Comparison of ENCODE assay signal across 1 cellular context in genomic region chr10:132311338-132311939, GRCh38.
TF ChIP-seq lines count a peak whose summit lies in the region.

No MANE protein-coding gene starts in this region.

TF ChIP-seq in HepG2, 621 proteins besides CTCF, POLR2A, EP300 and RAD21 (continued from another document and continues in another):
- TF ChIP-seq MBD4 (IDR thresholded peaks at IDR 0.05; ENCODE audit: borderline replicate concordance, low read length) (no peak), KAT8 (CRISPR knock-in tag; IDR thresholded peaks at IDR 0.05) (peak; percentile 60), KDM5A (IDR thresholded peaks at IDR 0.05; ENCODE audit: borderline replicate concordance, low read length) (no peak), LCORL (IDR thresholded peaks at IDR 0.05) (no peak), LCORL (CRISPR knock-in tag; IDR thresholded peaks at IDR 0.05) (no peak), ZFP91 (CRISPR knock-in tag; IDR thresholded peaks at IDR 0.05; ENCODE audit: borderline replicate concordance) (peak; percentile 43; the same call in 1 of the 2 replicates), PRPF4 (IDR thresholded peaks at IDR 0.05; ENCODE audit: low read depth, low read length, poor library complexity, severe bottlenecking) (no peak), ZSCAN25 (CRISPR knock-in tag; IDR thresholded peaks at IDR 0.05) (no peak), HNF4G (IDR thresholded peaks at IDR 0.05; ENCODE audit: borderline replicate concordance, low read depth, low read length) (no peak), HNF4G (CRISPR knock-in tag; IDR thresholded peaks at IDR 0.05; ENCODE audit: borderline replicate concordance, low read depth) (no peak), RFX3 (CRISPR knock-in tag; IDR thresholded peaks at IDR 0.05) (peak; percentile 96), ZNF740 (CRISPR knock-in tag; IDR thresholded peaks at IDR 0.05) (no peak), USF2 (IDR thresholded peaks at IDR 0.05; ENCODE audit: low read depth, low read length) (peak; percentile 92), USF2 (CRISPR knock-in tag; IDR thresholded peaks at IDR 0.05; ENCODE audit: borderline replicate concordance) (peak; percentile 91; the same call in 1 of the 2 replicates), TOE1 (CRISPR knock-in tag; IDR thresholded peaks at IDR 0.05) (no peak), ZNF431 (CRISPR knock-in tag; IDR thresholded peaks at IDR 0.05; ENCODE audit: borderline replicate concordance, low read depth) (no peak), XRCC5 (optimal IDR thresholded peaks at IDR 0.05; ENCODE audit: low read length) (peak; percentile 37), MYPOP (CRISPR knock-in tag; IDR thresholded peaks at IDR 0.05) (0 out of 2 replicates have a peak, but pooled peaks have one; percentile 36), SMARCC2 (IDR thresholded peaks at IDR 0.05) (no peak), KLF6 (CRISPR knock-in tag; IDR thresholded peaks at IDR 0.05) (no peak), ZNF879 (CRISPR knock-in tag; IDR thresholded peaks at IDR 0.05) (no peak), ZHX2 (IDR thresholded peaks at IDR 0.05; ENCODE audit: low read depth) (peak; percentile 16; the same call in 1 of the 2 replicates), ZHX2 (CRISPR knock-in tag; IDR thresholded peaks at IDR 0.05; ENCODE audit: borderline replicate concordance) (no peak), MYC (CRISPR knock-in tag; IDR thresholded peaks at IDR 0.05; ENCODE audit: borderline replicate concordance) (peak; percentile 28; the same call in 1 of the 2 replicates), IKZF5 (CRISPR knock-in tag; IDR thresholded peaks at IDR 0.05) (0 out of 2 replicates have a peak, but pooled peaks have one; percentile 17), GABPA (IDR thresholded peaks at IDR 0.05; ENCODE audit: low read depth, low read length) (no peak), GABPA (CRISPR knock-in tag; IDR thresholded peaks at IDR 0.05; ENCODE audit: low read depth) (0 out of 2 replicates have a peak, but pooled peaks have one; percentile 35), DRAP1 (CRISPR knock-in tag; IDR thresholded peaks at IDR 0.05) (0 out of 2 replicates have a peak, but pooled peaks have one; percentile 13), ZNF713 (CRISPR knock-in tag; IDR thresholded peaks at IDR 0.05) (no peak), CREBL2 (CRISPR knock-in tag; IDR thresholded peaks at IDR 0.05; ENCODE audit: borderline replicate concordance) (no peak), THAP9 (CRISPR knock-in tag; IDR thresholded peaks at IDR 0.05; ENCODE audit: borderline replicate concordance) (peak; percentile 32; the same call in 1 of the 2 replicates), ZNF616 (CRISPR knock-in tag; IDR thresholded peaks at IDR 0.05; ENCODE audit: low read depth) (no peak), MEIS1 (CRISPR knock-in tag; IDR thresholded peaks at IDR 0.05; ENCODE audit: borderline replicate concordance) (no peak), ZBTB2 (CRISPR knock-in tag; IDR thresholded peaks at IDR 0.05; ENCODE audit: low read depth) (no peak), ARID5B (CRISPR knock-in tag; IDR thresholded peaks at IDR 0.05) (peak; percentile 56), MIXL1 (CRISPR knock-in tag; IDR thresholded peaks at IDR 0.05) (no peak), PPARG (CRISPR knock-in tag; conservative IDR thresholded peaks at IDR 0.05) (0 out of 2 replicates have a peak, but pooled peaks have one; percentile 14), ATAD3A (CRISPR knock-in tag; IDR thresholded peaks at IDR 0.05) (no peak)
